1 cellular context compared by ENCODE assay signal in the genomic region with DNA sequence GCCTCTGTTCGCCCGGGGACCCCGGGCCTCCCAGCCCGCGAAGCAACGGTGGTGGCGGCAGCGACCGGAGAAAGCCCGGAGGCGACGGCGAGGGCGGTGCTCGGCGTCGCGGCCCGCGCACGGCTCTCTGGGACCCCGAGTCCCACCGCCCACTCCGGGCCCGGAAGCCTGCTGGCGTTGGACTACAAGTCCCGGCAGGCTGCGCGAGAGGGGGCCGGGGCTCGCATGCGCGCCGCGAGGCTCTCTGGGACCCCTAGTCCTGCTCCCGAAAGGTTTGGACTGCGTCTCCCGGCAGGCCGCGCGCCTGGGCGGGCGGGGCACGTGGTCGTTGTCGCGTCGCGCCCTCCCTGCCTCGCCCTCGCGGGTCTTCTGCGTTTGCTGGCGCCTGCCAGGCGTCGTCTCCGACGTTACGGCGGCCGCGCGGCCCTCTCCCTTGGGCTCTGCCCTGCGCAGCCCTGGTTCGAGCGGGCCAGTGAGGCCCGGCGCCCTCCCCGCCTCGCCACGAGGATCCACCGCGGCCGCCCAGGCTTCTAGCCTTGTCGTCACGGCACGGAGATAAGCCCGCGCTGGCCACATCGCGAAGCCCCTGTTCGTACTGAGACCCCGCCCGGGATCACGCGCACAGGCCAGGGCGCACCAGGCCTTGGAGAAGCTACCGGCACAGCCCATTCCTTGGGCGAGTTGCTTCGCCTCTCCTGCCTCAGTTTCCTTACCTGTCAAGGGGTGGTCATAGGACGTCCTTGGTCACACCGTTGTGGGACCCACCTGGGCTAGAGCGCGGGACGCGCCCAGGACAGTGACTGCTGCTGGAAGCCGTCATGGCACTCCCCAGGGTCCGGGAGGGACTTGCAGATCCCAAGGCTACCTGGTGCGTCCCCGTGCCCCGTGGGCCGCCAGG.
TF ChIP-seq lines count a peak whose summit lies in the region.

A gene (minus strand): TSS at position 75 of the 898 bp plus-strand sequence. CDS start 549 bp downstream, outside the sequence.

TF ChIP-seq in HepG2, 621 proteins besides CTCF, POLR2A, EP300 and RAD21 (continued from another document and continues in another):
- TF ChIP-seq, protein P1, sequence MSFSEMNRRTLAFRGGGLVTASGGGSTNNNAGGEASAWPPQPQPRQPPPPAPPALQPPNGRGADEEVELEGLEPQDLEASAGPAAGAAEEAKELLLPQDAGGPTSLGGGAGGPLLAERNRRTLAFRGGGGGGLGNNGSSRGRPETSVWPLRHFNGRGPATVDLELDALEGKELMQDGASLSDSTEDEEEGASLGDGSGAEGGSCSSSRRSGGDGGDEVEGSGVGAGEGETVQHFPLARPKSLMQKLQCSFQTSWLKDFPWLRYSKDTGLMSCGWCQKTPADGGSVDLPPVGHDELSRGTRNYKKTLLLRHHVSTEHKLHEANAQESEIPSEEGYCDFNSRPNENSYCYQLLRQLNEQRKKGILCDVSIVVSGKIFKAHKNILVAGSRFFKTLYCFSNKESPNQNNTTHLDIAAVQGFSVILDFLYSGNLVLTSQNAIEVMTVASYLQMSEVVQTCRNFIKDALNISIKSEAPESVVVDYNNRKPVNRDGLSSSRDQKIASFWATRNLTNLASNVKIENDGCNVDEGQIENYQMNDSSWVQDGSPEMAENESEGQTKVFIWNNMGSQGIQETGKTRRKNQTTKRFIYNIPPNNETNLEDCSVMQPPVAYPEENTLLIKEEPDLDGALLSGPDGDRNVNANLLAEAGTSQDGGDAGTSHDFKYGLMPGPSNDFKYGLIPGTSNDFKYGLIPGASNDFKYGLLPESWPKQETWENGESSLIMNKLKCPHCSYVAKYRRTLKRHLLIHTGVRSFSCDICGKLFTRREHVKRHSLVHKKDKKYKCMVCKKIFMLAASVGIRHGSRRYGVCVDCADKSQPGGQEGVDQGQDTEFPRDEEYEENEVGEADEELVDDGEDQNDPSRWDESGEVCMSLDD (CRISPR knock-in tag; IDR thresholded peaks at IDR 0.05; ENCODE audit: borderline replicate concordance): peak; percentile 91
- TF ChIP-seq FOXK2 (IDR thresholded peaks at IDR 0.05) (no peak), KAT8 (CRISPR knock-in tag; IDR thresholded peaks at IDR 0.05) (peak; percentile 93), BORCS8-MEF2B (CRISPR knock-in tag; IDR thresholded peaks at IDR 0.05) (peak; percentile 99), ZNF788 (CRISPR knock-in tag; IDR thresholded peaks at IDR 0.05; ENCODE audit: borderline replicate concordance) (peak; percentile 97), YEATS4 (CRISPR knock-in tag; IDR thresholded peaks at IDR 0.05; ENCODE audit: borderline replicate concordance) (peak; percentile 97), ZNF224 (CRISPR knock-in tag; IDR thresholded peaks at IDR 0.05) (peak; percentile 98), RFX1 (IDR thresholded peaks at IDR 0.05) (no peak), MXI1 (IDR thresholded peaks at IDR 0.05; ENCODE audit: borderline replicate concordance, low read depth, low read length) (peak; percentile 95; the same call in 2 of the 3 replicates), ZNF333 (CRISPR knock-in tag; IDR thresholded peaks at IDR 0.05; ENCODE audit: borderline replicate concordance) (peak; percentile 98), CREM (IDR thresholded peaks at IDR 0.05) (peak; percentile 82), CREM (CRISPR knock-in tag; IDR thresholded peaks at IDR 0.05) (no peak), ATF7 (IDR thresholded peaks at IDR 0.05) (no peak), ATF7 (CRISPR knock-in tag; IDR thresholded peaks at IDR 0.05) (peak; percentile 90), PPARG (CRISPR knock-in tag; conservative IDR thresholded peaks at IDR 0.05) (peak; percentile 90), ZFP1 (CRISPR knock-in tag; IDR thresholded peaks at IDR 0.05) (peak; percentile 84), ZNF724P (CRISPR knock-in tag; IDR thresholded peaks at IDR 0.05; ENCODE audit: borderline replicate concordance) (peak; percentile 98), RBM22 (optimal IDR thresholded peaks at IDR 0.05; ENCODE audit: low read length) (no peak), ELF3 (CRISPR knock-in tag; IDR thresholded peaks at IDR 0.05) (peak; percentile 95), GPN1 (CRISPR knock-in tag; IDR thresholded peaks at IDR 0.05; ENCODE audit: borderline replicate concordance) (0 out of 2 replicates have a peak, but pooled peaks have one; percentile 51), SATB2 (CRISPR knock-in tag; IDR thresholded peaks at IDR 0.05) (peak; percentile 95), SIN3B (IDR thresholded peaks at IDR 0.05; ENCODE audit: low read length) (no peak), TGIF2 (CRISPR knock-in tag; IDR thresholded peaks at IDR 0.05) (peak; percentile 93), ZNF749 (CRISPR knock-in tag; IDR thresholded peaks at IDR 0.05; ENCODE audit: borderline replicate concordance) (peak; percentile 99), ZNF746 (CRISPR knock-in tag; IDR thresholded peaks at IDR 0.05) (peak; percentile 93), KLF16 (CRISPR knock-in tag; IDR thresholded peaks at IDR 0.05) (peak; percentile 57 to 99; a peak in 3 of 4 replicates), ZNF878 (CRISPR knock-in tag; IDR thresholded peaks at IDR 0.05) (peak; percentile 91; the same call in 1 of the 2 replicates), ZNF577 (CRISPR knock-in tag; IDR thresholded peaks at IDR 0.05; ENCODE audit: borderline replicate concordance, low read depth) (peak; percentile 96; the same call in 1 of the 2 replicates), KMT2A (CRISPR knock-in tag; IDR thresholded peaks at IDR 0.05) (peak; percentile 91)
- TF ChIP-seq, protein P2, sequence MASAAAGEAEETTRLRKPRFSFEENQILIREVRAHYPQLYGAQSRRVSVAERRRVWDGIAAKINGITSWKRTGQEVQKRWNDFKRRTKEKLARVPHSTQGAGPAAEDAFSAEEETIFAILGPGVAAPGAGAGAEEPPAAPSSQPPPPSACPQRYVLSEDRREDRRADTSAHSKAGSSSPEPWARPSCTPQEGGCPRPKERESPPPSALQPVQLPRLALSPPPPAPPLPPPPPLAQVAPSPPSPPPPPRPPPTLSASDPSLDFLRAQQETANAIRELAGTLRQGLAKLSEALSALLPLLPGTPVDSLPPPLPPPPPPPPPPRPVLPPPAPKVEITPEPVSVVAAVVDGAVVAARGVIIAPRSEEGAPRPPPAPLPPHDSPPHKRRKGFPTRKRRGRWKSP (CRISPR knock-in tag; IDR thresholded peaks at IDR 0.05): peak; percentile 91; the same call in 1 of the 2 replicates
- TF ChIP-seq, protein P3, sequence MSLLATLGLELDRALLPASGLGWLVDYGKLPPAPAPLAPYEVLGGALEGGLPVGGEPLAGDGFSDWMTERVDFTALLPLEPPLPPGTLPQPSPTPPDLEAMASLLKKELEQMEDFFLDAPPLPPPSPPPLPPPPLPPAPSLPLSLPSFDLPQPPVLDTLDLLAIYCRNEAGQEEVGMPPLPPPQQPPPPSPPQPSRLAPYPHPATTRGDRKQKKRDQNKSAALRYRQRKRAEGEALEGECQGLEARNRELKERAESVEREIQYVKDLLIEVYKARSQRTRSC (CRISPR knock-in tag; IDR thresholded peaks at IDR 0.05; ENCODE audit: low read depth): peak; percentile 99
- TF ChIP-seq, protein P4, sequence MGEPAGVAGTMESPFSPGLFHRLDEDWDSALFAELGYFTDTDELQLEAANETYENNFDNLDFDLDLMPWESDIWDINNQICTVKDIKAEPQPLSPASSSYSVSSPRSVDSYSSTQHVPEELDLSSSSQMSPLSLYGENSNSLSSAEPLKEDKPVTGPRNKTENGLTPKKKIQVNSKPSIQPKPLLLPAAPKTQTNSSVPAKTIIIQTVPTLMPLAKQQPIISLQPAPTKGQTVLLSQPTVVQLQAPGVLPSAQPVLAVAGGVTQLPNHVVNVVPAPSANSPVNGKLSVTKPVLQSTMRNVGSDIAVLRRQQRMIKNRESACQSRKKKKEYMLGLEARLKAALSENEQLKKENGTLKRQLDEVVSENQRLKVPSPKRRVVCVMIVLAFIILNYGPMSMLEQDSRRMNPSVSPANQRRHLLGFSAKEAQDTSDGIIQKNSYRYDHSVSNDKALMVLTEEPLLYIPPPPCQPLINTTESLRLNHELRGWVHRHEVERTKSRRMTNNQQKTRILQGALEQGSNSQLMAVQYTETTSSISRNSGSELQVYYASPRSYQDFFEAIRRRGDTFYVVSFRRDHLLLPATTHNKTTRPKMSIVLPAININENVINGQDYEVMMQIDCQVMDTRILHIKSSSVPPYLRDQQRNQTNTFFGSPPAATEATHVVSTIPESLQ (CRISPR knock-in tag; conservative IDR thresholded peaks at IDR 0.05): peak; percentile 96
- TF ChIP-seq, protein P5, sequence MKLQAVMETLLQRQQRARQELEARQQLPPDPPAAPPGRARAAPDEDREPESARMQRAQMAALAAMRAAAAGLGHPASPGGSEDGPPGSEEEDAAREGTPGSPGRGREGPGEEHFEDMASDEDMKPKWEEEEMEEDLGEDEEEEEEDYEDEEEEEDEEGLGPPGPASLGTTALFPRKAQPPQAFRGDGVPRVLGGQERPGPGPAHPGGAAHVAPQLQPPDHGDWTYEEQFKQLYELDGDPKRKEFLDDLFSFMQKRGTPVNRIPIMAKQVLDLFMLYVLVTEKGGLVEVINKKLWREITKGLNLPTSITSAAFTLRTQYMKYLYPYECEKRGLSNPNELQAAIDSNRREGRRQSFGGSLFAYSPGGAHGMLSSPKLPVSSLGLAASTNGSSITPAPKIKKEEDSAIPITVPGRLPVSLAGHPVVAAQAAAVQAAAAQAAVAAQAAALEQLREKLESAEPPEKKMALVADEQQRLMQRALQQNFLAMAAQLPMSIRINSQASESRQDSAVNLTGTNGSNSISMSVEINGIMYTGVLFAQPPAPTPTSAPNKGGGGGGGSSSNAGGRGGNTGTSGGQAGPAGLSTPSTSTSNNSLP (IDR thresholded peaks at IDR 0.05; ENCODE audit: low read depth, low read length): no peak
- TF ChIP-seq, protein P6, sequence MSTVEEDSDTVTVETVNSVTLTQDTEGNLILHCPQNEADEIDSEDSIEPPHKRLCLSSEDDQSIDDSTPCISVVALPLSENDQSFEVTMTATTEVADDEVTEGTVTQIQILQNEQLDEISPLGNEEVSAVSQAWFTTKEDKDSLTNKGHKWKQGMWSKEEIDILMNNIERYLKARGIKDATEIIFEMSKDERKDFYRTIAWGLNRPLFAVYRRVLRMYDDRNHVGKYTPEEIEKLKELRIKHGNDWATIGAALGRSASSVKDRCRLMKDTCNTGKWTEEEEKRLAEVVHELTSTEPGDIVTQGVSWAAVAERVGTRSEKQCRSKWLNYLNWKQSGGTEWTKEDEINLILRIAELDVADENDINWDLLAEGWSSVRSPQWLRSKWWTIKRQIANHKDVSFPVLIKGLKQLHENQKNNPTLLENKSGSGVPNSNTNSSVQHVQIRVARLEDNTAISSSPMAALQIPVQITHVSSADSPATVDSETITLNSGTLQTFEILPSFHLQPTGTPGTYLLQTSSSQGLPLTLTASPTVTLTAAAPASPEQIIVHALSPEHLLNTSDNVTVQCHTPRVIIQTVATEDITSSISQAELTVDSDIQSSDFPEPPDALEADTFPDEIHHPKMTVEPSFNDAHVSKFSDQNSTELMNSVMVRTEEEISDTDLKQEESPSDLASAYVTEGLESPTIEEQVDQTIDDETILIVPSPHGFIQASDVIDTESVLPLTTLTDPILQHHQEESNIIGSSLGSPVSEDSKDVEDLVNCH (CRISPR knock-in tag; IDR thresholded peaks at IDR 0.05): peak; percentile 97
- TF ChIP-seq, protein P7, sequence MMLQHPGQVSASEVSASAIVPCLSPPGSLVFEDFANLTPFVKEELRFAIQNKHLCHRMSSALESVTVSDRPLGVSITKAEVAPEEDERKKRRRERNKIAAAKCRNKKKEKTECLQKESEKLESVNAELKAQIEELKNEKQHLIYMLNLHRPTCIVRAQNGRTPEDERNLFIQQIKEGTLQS (CRISPR knock-in tag; IDR thresholded peaks at IDR 0.05): peak; percentile 87
- TF ChIP-seq, protein P8, sequence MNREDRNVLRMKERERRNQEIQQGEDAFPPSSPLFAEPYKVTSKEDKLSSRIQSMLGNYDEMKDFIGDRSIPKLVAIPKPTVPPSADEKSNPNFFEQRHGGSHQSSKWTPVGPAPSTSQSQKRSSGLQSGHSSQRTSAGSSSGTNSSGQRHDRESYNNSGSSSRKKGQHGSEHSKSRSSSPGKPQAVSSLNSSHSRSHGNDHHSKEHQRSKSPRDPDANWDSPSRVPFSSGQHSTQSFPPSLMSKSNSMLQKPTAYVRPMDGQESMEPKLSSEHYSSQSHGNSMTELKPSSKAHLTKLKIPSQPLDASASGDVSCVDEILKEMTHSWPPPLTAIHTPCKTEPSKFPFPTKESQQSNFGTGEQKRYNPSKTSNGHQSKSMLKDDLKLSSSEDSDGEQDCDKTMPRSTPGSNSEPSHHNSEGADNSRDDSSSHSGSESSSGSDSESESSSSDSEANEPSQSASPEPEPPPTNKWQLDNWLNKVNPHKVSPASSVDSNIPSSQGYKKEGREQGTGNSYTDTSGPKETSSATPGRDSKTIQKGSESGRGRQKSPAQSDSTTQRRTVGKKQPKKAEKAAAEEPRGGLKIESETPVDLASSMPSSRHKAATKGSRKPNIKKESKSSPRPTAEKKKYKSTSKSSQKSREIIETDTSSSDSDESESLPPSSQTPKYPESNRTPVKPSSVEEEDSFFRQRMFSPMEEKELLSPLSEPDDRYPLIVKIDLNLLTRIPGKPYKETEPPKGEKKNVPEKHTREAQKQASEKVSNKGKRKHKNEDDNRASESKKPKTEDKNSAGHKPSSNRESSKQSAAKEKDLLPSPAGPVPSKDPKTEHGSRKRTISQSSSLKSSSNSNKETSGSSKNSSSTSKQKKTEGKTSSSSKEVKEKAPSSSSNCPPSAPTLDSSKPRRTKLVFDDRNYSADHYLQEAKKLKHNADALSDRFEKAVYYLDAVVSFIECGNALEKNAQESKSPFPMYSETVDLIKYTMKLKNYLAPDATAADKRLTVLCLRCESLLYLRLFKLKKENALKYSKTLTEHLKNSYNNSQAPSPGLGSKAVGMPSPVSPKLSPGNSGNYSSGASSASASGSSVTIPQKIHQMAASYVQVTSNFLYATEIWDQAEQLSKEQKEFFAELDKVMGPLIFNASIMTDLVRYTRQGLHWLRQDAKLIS (CRISPR knock-in tag; IDR thresholded peaks at IDR 0.05): peak; percentile 85; the same call in 1 of the 2 replicates
- TF ChIP-seq, protein P9, sequence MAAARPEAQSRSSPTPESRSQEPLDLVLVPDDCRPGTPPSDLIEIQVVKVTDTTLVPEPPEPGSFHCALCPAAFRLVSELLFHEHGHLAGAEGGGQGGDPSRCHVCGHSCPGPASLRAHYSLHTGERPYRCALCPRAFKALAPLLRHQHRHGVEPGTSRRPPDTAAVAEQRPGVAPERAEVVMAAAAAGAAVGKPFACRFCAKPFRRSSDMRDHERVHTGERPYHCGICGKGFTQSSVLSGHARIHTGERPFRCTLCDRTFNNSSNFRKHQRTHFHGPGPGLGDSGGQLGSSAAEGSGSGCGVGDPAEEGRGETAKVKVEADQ (CRISPR knock-in tag; IDR thresholded peaks at IDR 0.05; ENCODE audit: borderline replicate concordance): peak; percentile 98
- TF ChIP-seq, protein P10, sequence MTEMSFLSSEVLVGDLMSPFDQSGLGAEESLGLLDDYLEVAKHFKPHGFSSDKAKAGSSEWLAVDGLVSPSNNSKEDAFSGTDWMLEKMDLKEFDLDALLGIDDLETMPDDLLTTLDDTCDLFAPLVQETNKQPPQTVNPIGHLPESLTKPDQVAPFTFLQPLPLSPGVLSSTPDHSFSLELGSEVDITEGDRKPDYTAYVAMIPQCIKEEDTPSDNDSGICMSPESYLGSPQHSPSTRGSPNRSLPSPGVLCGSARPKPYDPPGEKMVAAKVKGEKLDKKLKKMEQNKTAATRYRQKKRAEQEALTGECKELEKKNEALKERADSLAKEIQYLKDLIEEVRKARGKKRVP (CRISPR knock-in tag; IDR thresholded peaks at IDR 0.05): peak in 1 of 2 experiments; percentile 62; a peak in 1 of 4 replicates
- TF ChIP-seq, protein P11, sequence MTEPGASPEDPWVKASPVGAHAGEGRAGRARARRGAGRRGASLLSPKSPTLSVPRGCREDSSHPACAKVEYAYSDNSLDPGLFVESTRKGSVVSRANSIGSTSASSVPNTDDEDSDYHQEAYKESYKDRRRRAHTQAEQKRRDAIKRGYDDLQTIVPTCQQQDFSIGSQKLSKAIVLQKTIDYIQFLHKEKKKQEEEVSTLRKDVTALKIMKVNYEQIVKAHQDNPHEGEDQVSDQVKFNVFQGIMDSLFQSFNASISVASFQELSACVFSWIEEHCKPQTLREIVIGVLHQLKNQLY (CRISPR knock-in tag; IDR thresholded peaks at IDR 0.05): peak; percentile 89
